4 cellular contexts compared by ENCODE assay signal in the genomic region with DNA sequence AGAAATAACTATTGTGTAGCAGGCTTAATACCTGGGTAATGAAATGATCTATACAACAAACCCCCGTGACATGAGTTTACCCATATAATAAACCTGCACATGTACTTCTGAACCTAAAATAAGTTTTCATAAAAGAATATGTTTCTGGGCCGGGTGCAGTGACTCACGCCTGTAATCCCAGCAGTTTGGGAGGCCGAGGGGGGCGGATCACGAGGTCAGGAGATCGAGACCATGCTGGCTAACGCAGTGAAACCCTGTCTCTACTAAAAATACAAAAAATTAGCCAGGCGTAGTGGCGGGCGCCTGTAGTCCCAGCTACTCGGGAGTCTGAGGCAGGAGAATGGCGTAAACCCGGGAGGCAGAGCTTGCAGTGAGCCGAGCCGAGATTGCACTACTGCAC. TPM values are rescaled to one million over a fixed set of nuclear protein-coding genes. Genes with fewer than 3 reads are reported as not detected.
"Had no signal": no experiment of that assay in that cellular context is flagged by ENCODE, and none has a peak within 500 bp of the region (broad histone marks: within the 10 kb centered on the region; RNA-seq: fewer than 3 reads in every experiment).

No MANE protein-coding gene starts in this region.

RNA-seq across cellular contexts. Expression of a gene that starts 2.6 kb away (rescaled TPM):
- total RNA-seq: LHCN-M2, M059J, MCF 10A, NCI-H460 had no signal

RNA-seq across cellular contexts. Expression of a gene that starts 25.7 kb away (rescaled TPM):
- total RNA-seq: LHCN-M2, NCI-H460 had no signal
